Comparison of ENCODE assay signal across 8 cellular contexts in the genomic region with DNA sequence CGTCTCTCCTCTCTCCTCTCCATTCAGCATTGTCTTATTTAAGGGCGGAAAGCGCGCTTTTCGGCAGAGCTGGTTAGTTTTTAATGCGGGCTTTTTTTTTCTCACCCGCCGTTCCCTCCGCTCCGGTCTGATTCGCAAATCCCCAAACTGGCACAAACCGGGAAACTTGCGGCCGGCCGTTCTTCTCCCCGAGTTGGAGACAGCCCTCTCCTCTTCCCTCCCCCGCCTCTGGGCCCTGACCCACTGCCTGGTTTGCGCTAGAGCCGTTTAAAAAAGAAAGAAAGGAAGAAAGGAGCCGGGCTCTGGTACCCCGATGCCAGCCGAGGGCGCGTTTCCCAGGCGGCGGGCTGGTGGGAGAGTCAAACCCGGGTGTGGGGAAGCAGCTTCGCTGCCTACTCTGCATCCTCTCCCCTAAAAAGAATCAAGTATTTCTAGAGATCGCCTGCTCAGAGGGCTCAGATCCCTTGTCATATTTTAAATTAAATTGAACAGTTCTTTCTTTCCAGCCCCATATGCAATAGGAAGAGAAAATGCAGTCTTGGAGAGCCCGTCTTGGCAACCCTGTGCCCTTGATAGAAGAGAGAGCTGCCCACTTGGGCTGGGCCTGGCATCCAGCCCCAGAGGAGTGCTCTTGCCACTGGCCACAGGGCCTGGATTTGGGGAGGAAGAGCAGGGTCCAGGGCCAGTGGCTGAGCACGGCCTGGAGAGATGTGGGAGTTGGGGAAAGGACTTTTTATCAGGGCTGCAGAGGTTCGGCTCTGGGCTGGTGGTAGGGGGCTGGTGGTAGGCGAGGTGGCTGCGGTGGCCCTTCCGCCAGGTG. TPM values are rescaled to one million over a fixed set of nuclear protein-coding genes. Genes with fewer than 3 reads are reported as not detected.
DNase-seq lines count a peak whose midpoint lies in the region; ATAC-seq, FAIRE-seq and TF ChIP-seq lines count a peak whose summit lies in the region.

No MANE protein-coding gene starts in this region.

- no peak for FAIRE-seq in HepG2 (lab: Jason Lieb, UNC)

- no peak overlapping the region for H2AFZ ChIP-seq in HepG2 (ENCODE audit: low read length)

- no peak for TF ChIP-seq EP300 in HepG2 (IDR thresholded peaks at IDR 0.05; ENCODE audit: low read depth in 2 of 2, low read length in 2 of 2)
- TF ChIP-seq EP300 in HepG2 (CRISPR knock-in tag; IDR thresholded peaks at IDR 0.05; ENCODE audit: borderline replicate concordance), result no peak

- in situ Hi-C loops in HepG2 (cut with HindIII; ENCODE audit: extremely low pct_ligation_motif_present, low pct_unique_long_range_greater_than_20kb), result no loop called here

- TF ChIP-seq POLR2A in HepG2 (IDR thresholded peaks at IDR 0.05; ENCODE audit: insufficient read depth in 1 of 2, low read depth in 2 of 2, low read length in 2 of 2), result no peak
- no peak for TF ChIP-seq POLR2A in right lobe of liver (IDR thresholded peaks at IDR 0.05)
- TF ChIP-seq POLR2A in vagina (IDR thresholded peaks at IDR 0.05), result no peak

- H3K27me3 ChIP-seq in HepG2 (ENCODE audit: control insufficient read depth in 1 of 2, insufficient read depth in 2 of 2, low read length in 2 of 2) (no peaks in the 10 kb centered on the region), right lobe of liver (no peaks in the 10 kb centered on the region), muscle layer of colon (ENCODE audit: control insufficient read depth in 1 of 2, insufficient read depth in 2 of 2, low read length in 2 of 2) (no peaks in the 10 kb centered on the region), vagina (no peaks in the 10 kb centered on the region)

- no peak overlapping the region for H3K4me2 ChIP-seq in HepG2 (ENCODE audit: low read depth, low read length)

- H3K27ac ChIP-seq in HepG2 (ENCODE audit: extremely low read length, insufficient read depth, low read length) (peak overlapping the region; percentile 39), right lobe of liver (no peak overlapping the region), muscle layer of colon (ENCODE audit: low read depth, low read length) (peak overlapping the region; percentile 85), vagina (peak overlapping the region; percentile 99)

- intact Hi-C loops in HepG2 (cut with micrococcal nuclease; ENCODE audit: unreplicated experiment) (no loop called here), right lobe of liver (cut with DNase I) (no loop called here), vagina (cut with DNase I) (no loop called here)

- ATAC-seq in HepG2 (no peak), right lobe of liver (no peak), HG03135 (IDR thresholded peaks at IDR 0.05; ENCODE audit: unreplicated experiment) (no peak), GM21381 (IDR thresholded peaks at IDR 0.05; ENCODE audit: unreplicated experiment) (no peak)
- ATAC-seq in central memory CD8-positive, alpha-beta T cell (replicated peaks; ENCODE audit: extremely low read depth, poor library complexity, severe bottlenecking), result no peak

- H4K20me1 ChIP-seq in HepG2 (ENCODE audit: insufficient read depth, low read length), result no peaks in the 10 kb centered on the region

- no peaks in the 10 kb centered on the region for H3K9me3 Mint-ChIP-seq in central memory CD8-positive, alpha-beta T cell

- no TSS peak for BruUV-seq in HepG2 (replicated peaks; lab: Mats Ljungman, UMichigan)

- CTCF ChIA-PET in HepG2 (lab: Yijun Ruan, JAX; ENCODE audit: low intra/inter-chr PET ratio, low total read pairs), result no interaction called here

- no peak for TF ChIP-seq RAD21 in HepG2 (CRISPR knock-in tag; IDR thresholded peaks at IDR 0.05)

- 96% methylated on average over 35 of the region's 35 CpGs for WGBS in HepG2 (ENCODE audit: low lambda C conversion rate)
- 56% methylated on average over 18 of the region's 35 CpGs for WGBS in right lobe of liver (ENCODE audit: insufficient coverage, low coverage, low lambda C conversion rate, missing lambda C conversion rate)

- TF ChIP-seq CTCF in HepG2 (CRISPR knock-in tag; IDR thresholded peaks at IDR 0.05), result no peak
- no peak for TF ChIP-seq CTCF in right lobe of liver (IDR thresholded peaks at IDR 0.05)
- no peak for TF ChIP-seq CTCF in vagina (IDR thresholded peaks at IDR 0.05)

- H3K4me1 Mint-ChIP-seq in central memory CD8-positive, alpha-beta T cell, result peaks cover 24% of the 10 kb centered on the region

- H3K27ac Mint-ChIP-seq in central memory CD8-positive, alpha-beta T cell (ENCODE audit: low read depth), result no peak overlapping the region

- peak overlapping the region; percentile 85 for H3K4me3 Mint-ChIP-seq in central memory CD8-positive, alpha-beta T cell

- no peak overlapping the region for H3K9ac ChIP-seq in HepG2 (ENCODE audit: insufficient read depth, low read depth, low read length)
- H3K9ac ChIP-seq in muscle layer of colon (ENCODE audit: low read length), result peak overlapping the region; percentile 39

- H3K27me3 Mint-ChIP-seq in central memory CD8-positive, alpha-beta T cell, result peaks cover 80% of the 10 kb centered on the region

- H3K4me3 ChIP-seq in HepG2 (replicated peaks in 1 of 3; ENCODE audit: insufficient read depth in 1 of 3, low read depth in 2 of 3, low read length in 3 of 3) (no peak overlapping the region), right lobe of liver (no peak overlapping the region), muscle layer of colon (ENCODE audit: low read depth in 1 of 2, low read length in 2 of 2) (peak overlapping the region in 1 of 2 donors; percentile 49), vagina (peak overlapping the region; percentile 47 to 50)

- POLR2A ChIA-PET in HepG2 (lab: Yijun Ruan, JAX), result interaction anchor here (1.1 to 2.6 kb wide), 7 partner anchors 8 to 41 kb away, joined by 4 to 21 read pairs (median 12); no protein-coding TSS in a partner anchor

- H3K36me3 ChIP-seq in HepG2 (replicated peaks in 1 of 2; ENCODE audit: control insufficient read depth in 1 of 2, insufficient read depth in 2 of 2, low read length in 2 of 2) (peaks cover 0 to 2% of the 10 kb centered on the region in 2 experiments; a peak in 1 of 5 replicates), right lobe of liver (no peaks in the 10 kb centered on the region), muscle layer of colon (ENCODE audit: insufficient read depth, low read length) (no peaks in the 10 kb centered on the region), vagina (no peaks in the 10 kb centered on the region)

- peaks cover 39% of the 10 kb centered on the region for H3K79me2 ChIP-seq in HepG2 (ENCODE audit: insufficient read depth, low read length)

- peaks cover 11% of the 10 kb centered on the region for H3K36me3 Mint-ChIP-seq in central memory CD8-positive, alpha-beta T cell (ENCODE audit: insufficient read depth)

- DNase-seq in HepG2 (ENCODE audit: low spot score) (no peak), right lobe of liver (no peak), vagina (ENCODE audit: extremely low spot score in 2 of 2) (no peak), hippocampal formation (lab: John Stamatoyannopoulos, UW) (no peak)
- no peak for DNase-seq in central memory CD8-positive, alpha-beta T cell (ENCODE audit: low spot score in 2 of 2)

- H3K9me3 ChIP-seq in HepG2 (ENCODE audit: low read length), result no peaks in the 10 kb centered on the region
- no peaks in the 10 kb centered on the region for H3K9me3 ChIP-seq in right lobe of liver
- H3K9me3 ChIP-seq in muscle layer of colon (ENCODE audit: low read length), result no peaks in the 10 kb centered on the region
- H3K9me3 ChIP-seq in vagina, result no peaks in the 10 kb centered on the region

- H3K4me1 ChIP-seq in HepG2 (ENCODE audit: insufficient read depth, low read length) (peaks cover 31% of the 10 kb centered on the region), right lobe of liver (peaks cover 0 to 31% (median 2%) of the 10 kb centered on the region in 4 donors), muscle layer of colon (ENCODE audit: insufficient read depth, low read length) (peaks cover 87% of the 10 kb centered on the region), vagina (peaks cover 97% of the 10 kb centered on the region)

RNA-seq across cellular contexts. Expression of a gene that starts 19.0 kb away (rescaled TPM):
- total RNA-seq in HepG2 (2016; rRNA removed; fragmentation: Illumina TruSeq; extraction: Trizol) (5.4 and 5.6 TPM in 2 replicates), right lobe of liver (10 to 100 TPM; 20.3 to 40.0 (median 26.7) TPM), vagina (81.8 TPM)
- 16.3 and 20.2 TPM in 2 replicates for total RNA-seq in HepG2 (2016; cell fraction: cytosol; rRNA removed; fragmentation: Illumina TruSeq; extraction: Trizol; ENCODE audit: low read depth)
- 4.6 and 4.7 TPM in 2 replicates for total RNA-seq in HepG2 (2016; cell fraction: insoluble cytoplasmic fraction; rRNA removed; fragmentation: Illumina TruSeq; extraction: Trizol)
- total RNA-seq in HepG2 (2016; cell fraction: membrane; rRNA removed; fragmentation: Illumina TruSeq; extraction: Trizol), result 6.7 and 9.2 TPM in 2 replicates
- total RNA-seq in HepG2 (2016; cell fraction: nucleus; rRNA removed; fragmentation: Illumina TruSeq; extraction: Trizol), result 4.9 and 6.0 TPM in 2 replicates
- polyA plus RNA-seq in HepG2 (2011; rRNA removed), result 3.0 and 3.4 TPM in 2 replicates
- 1.4 and 1.6 TPM in 2 replicates for polyA plus RNA-seq in HepG2 (2011; cell fraction: cytosol; rRNA removed)
- 11.0 and 14.0 TPM in 2 replicates for polyA plus RNA-seq in HepG2 (2011; cell fraction: nucleus; rRNA removed)
- 9.0 and 12.2 TPM in 2 replicates for polyA plus RNA-seq in HepG2 (2012)
- polyA plus RNA-seq in HepG2 (2016; cell fraction: cytosol; fragmentation: Illumina TruSeq; extraction: Trizol; ENCODE audit: low read depth), result 0.70 and 0.93 TPM in 2 replicates
- 8.8 and 11.9 TPM in 2 replicates for polyA plus RNA-seq in HepG2 (2016; cell fraction: insoluble cytoplasmic fraction; fragmentation: Illumina TruSeq; extraction: Trizol; ENCODE audit: low read depth)
- polyA plus RNA-seq in HepG2 (2016; cell fraction: membrane; fragmentation: Illumina TruSeq; extraction: Trizol; ENCODE audit: low read depth), result 3.1 and 4.9 TPM in 2 replicates
- polyA plus RNA-seq in HepG2 (2016; cell fraction: nucleus; fragmentation: Illumina TruSeq; extraction: Trizol; ENCODE audit: insufficient read depth, low read depth), result 14.6 and 14.7 TPM in 2 replicates
- polyA minus RNA-seq in HepG2 (2011; rRNA and poly(A)+ RNA removed; ENCODE audit: low replicate concordance), result 0.82 and 6.2 TPM in 2 replicates
- 5.0 and 6.2 TPM in 2 replicates for polyA minus RNA-seq in HepG2 (2011; cell fraction: cytosol; rRNA and poly(A)+ RNA removed)
- 6.8 and 7.7 TPM in 2 replicates for polyA minus RNA-seq in HepG2 (2011; cell fraction: nucleus; rRNA and poly(A)+ RNA removed)

RNA-seq across cellular contexts. Expression of a gene that starts 44.9 kb away (rescaled TPM):
- total RNA-seq in HepG2 (2016; rRNA removed; fragmentation: Illumina TruSeq; extraction: Trizol) (not detected in 2 replicates), right lobe of liver (not detected), vagina (not detected)
- not detected in 2 replicates for total RNA-seq in HepG2 (2016; cell fraction: cytosol; rRNA removed; fragmentation: Illumina TruSeq; extraction: Trizol; ENCODE audit: low read depth)
- not detected in 2 replicates for total RNA-seq in HepG2 (2016; cell fraction: insoluble cytoplasmic fraction; rRNA removed; fragmentation: Illumina TruSeq; extraction: Trizol)
- not detected in 2 replicates for total RNA-seq in HepG2 (2016; cell fraction: membrane; rRNA removed; fragmentation: Illumina TruSeq; extraction: Trizol)
- total RNA-seq in HepG2 (2016; cell fraction: nucleus; rRNA removed; fragmentation: Illumina TruSeq; extraction: Trizol), result not detected in 2 replicates
- 0.04 TPM in 1 of 2 replicates, not detected in the other for polyA plus RNA-seq in HepG2 (2011; rRNA removed)
- 0.03 and 0.04 TPM in 2 replicates for polyA plus RNA-seq in HepG2 (2011; cell fraction: cytosol; rRNA removed)
- polyA plus RNA-seq in HepG2 (2011; cell fraction: nucleus; rRNA removed), result 0.10 and 0.13 TPM in 2 replicates
- polyA plus RNA-seq in HepG2 (2012), result not detected in 2 replicates
- not detected in 2 replicates for polyA plus RNA-seq in HepG2 (2016; cell fraction: cytosol; fragmentation: Illumina TruSeq; extraction: Trizol; ENCODE audit: low read depth)
- not detected in 2 replicates for polyA plus RNA-seq in HepG2 (2016; cell fraction: insoluble cytoplasmic fraction; fragmentation: Illumina TruSeq; extraction: Trizol; ENCODE audit: low read depth)
- polyA plus RNA-seq in HepG2 (2016; cell fraction: membrane; fragmentation: Illumina TruSeq; extraction: Trizol; ENCODE audit: low read depth), result not detected in 2 replicates
- not detected in 2 replicates for polyA plus RNA-seq in HepG2 (2016; cell fraction: nucleus; fragmentation: Illumina TruSeq; extraction: Trizol; ENCODE audit: insufficient read depth, low read depth)
- 0.40 TPM in 1 of 2 replicates, not detected in the other for polyA minus RNA-seq in HepG2 (2011; rRNA and poly(A)+ RNA removed; ENCODE audit: low replicate concordance)
- polyA minus RNA-seq in HepG2 (2011; cell fraction: cytosol; rRNA and poly(A)+ RNA removed), result not detected in 2 replicates
- polyA minus RNA-seq in HepG2 (2011; cell fraction: nucleus; rRNA and poly(A)+ RNA removed), result not detected in 2 replicates

RNA-seq across cellular contexts. Expression of a gene that starts 57.3 kb away (rescaled TPM):
- total RNA-seq in HepG2 (2016; rRNA removed; fragmentation: Illumina TruSeq; extraction: Trizol) (24.6 and 37.4 TPM in 2 replicates), right lobe of liver (10 to 100 TPM in 3 of 6 experiments, 1 to 10 TPM in 3; 7.7 to 29.3 (median 10.0) TPM), vagina (80.3 TPM)
- 14.3 and 14.8 TPM in 2 replicates for total RNA-seq in HepG2 (2016; cell fraction: cytosol; rRNA removed; fragmentation: Illumina TruSeq; extraction: Trizol; ENCODE audit: low read depth)
- total RNA-seq in HepG2 (2016; cell fraction: insoluble cytoplasmic fraction; rRNA removed; fragmentation: Illumina TruSeq; extraction: Trizol), result 25.1 and 41.7 TPM in 2 replicates
- total RNA-seq in HepG2 (2016; cell fraction: membrane; rRNA removed; fragmentation: Illumina TruSeq; extraction: Trizol), result 14.2 and 15.7 TPM in 2 replicates
- total RNA-seq in HepG2 (2016; cell fraction: nucleus; rRNA removed; fragmentation: Illumina TruSeq; extraction: Trizol), result 8.8 and 9.5 TPM in 2 replicates
- polyA plus RNA-seq in HepG2 (2011; rRNA removed), result 30.7 and 31.9 TPM in 2 replicates
- 33.0 and 52.1 TPM in 2 replicates for polyA plus RNA-seq in HepG2 (2011; cell fraction: cytosol; rRNA removed)
- 13.9 and 14.0 TPM in 2 replicates for polyA plus RNA-seq in HepG2 (2011; cell fraction: nucleus; rRNA removed)
- polyA plus RNA-seq in HepG2 (2012), result 19.0 and 20.6 TPM in 2 replicates
- 24.7 and 26.7 TPM in 2 replicates for polyA plus RNA-seq in HepG2 (2016; cell fraction: cytosol; fragmentation: Illumina TruSeq; extraction: Trizol; ENCODE audit: low read depth)
- 71.6 and 84.3 TPM in 2 replicates for polyA plus RNA-seq in HepG2 (2016; cell fraction: insoluble cytoplasmic fraction; fragmentation: Illumina TruSeq; extraction: Trizol; ENCODE audit: low read depth)
- 20.1 and 21.0 TPM in 2 replicates for polyA plus RNA-seq in HepG2 (2016; cell fraction: membrane; fragmentation: Illumina TruSeq; extraction: Trizol; ENCODE audit: low read depth)
- 27.9 and 29.2 TPM in 2 replicates for polyA plus RNA-seq in HepG2 (2016; cell fraction: nucleus; fragmentation: Illumina TruSeq; extraction: Trizol; ENCODE audit: insufficient read depth, low read depth)
- polyA minus RNA-seq in HepG2 (2011; rRNA and poly(A)+ RNA removed; ENCODE audit: low replicate concordance), result 6.2 and 12.6 TPM in 2 replicates
- 9.9 and 11.7 TPM in 2 replicates for polyA minus RNA-seq in HepG2 (2011; cell fraction: cytosol; rRNA and poly(A)+ RNA removed)
- polyA minus RNA-seq in HepG2 (2011; cell fraction: nucleus; rRNA and poly(A)+ RNA removed), result 3.2 and 3.7 TPM in 2 replicates

Comparison
In these comparisons a context has a peak if more than half of its experiments do, and no peak if none do; other contexts are left out.
1. H3K27ac ChIP-seq: peak in HepG2 (single experiment), muscle layer of colon (single experiment) and vagina (single experiment); none in right lobe of liver (0 of 3).
2. H3K4me3 ChIP-seq: peak in vagina (2 of 2); none in HepG2 (0 of 3) and right lobe of liver (0 of 3).